In genomic region chr6:142935553-142936517, GRCh38 we compare ENCODE assay signal across 8 cellular contexts. TPM values are rescaled to one million over a fixed set of nuclear protein-coding genes. Genes with fewer than 3 reads are reported as not detected.
A peak's percentile ranks its signal among the peaks of the same experiment; 100 is the strongest.
DNase-seq lines count a peak whose midpoint lies in the region; ATAC-seq, FAIRE-seq and TF ChIP-seq lines count a peak whose summit lies in the region.

No MANE protein-coding gene starts in this region.

- peak overlapping the region in 1 of 2 donors; percentile 45 for H3K27ac ChIP-seq in small intestine (ENCODE audit: low read depth in 1 of 2, low read length in 1 of 2)

- H3K36me3 Mint-ChIP-seq in activated naive CD8-positive, alpha-beta T cell treated with anti-CD3 and anti-CD28 coated beads, Interleukin-2, amount 10 ng/mL, durations not matched to agents 7 days and 5 days: peaks cover 10% of the 10 kb centered on the region

- POLR2A ChIA-PET in activated naive CD8-positive, alpha-beta T cell treated with anti-CD3 and anti-CD28 coated beads, Interleukin-2, amount 10 ng/mL, durations not matched to agents 7 days and 5 days (lab: Charles Lee): interaction anchor here (0.9 to 2.8 kb wide), 5 partner anchors 8 to 93 kb away, joined by 3 to 15 read pairs (median 6); no protein-coding TSS in a partner anchor

- WGBS in small intestine, 3 donors: 80 to 93% (median 86%) methylated on average over 21 of the region's 21 CpGs

- H3K4me3 Mint-ChIP-seq in activated naive CD8-positive, alpha-beta T cell treated with anti-CD3 and anti-CD28 coated beads, Interleukin-2, amount 10 ng/mL, durations not matched to agents 7 days and 5 days: peak overlapping the region; percentile 80

- peaks cover 67% of the 10 kb centered on the region for H3K4me1 Mint-ChIP-seq in activated naive CD8-positive, alpha-beta T cell treated with anti-CD3 and anti-CD28 coated beads, Interleukin-2, amount 10 ng/mL, durations not matched to agents 7 days and 5 days

- no peak for TF ChIP-seq CTCF in GM13977 (IDR thresholded peaks at IDR 0.05; ENCODE audit: extremely low read depth, insufficient read depth, missing control alignments)

- no peaks in the 10 kb centered on the region for H3K9me3 ChIP-seq in small intestine (ENCODE audit: control insufficient read depth, low read depth)

- H3K27ac Mint-ChIP-seq in activated naive CD8-positive, alpha-beta T cell treated with anti-CD3 and anti-CD28 coated beads, Interleukin-2, amount 10 ng/mL, durations not matched to agents 7 days and 5 days: peak overlapping the region; percentile 87

- in situ Hi-C loops in GM13977 (cut with MboI; ENCODE audit: low pct_unique_long_range_greater_than_20kb, low sequenced_read_pairs, unreplicated experiment): no loop called here

- ATAC-seq in GM19452 (IDR thresholded peaks at IDR 0.05; ENCODE audit: unreplicated experiment): peak; percentile 78
- peak; percentile 46 for ATAC-seq in HG03442 (IDR thresholded peaks at IDR 0.05; ENCODE audit: unreplicated experiment)
- peak; percentile 44 for ATAC-seq in activated naive CD8-positive, alpha-beta T cell treated with anti-CD3 and anti-CD28 coated beads, Interleukin-2, amount 10 ng/mL, durations not matched to agents 7 days and 5 days (ENCODE audit: low read depth)

- no peak for FAIRE-seq in small intestine (lab: Jason Lieb, UNC)

- H3K9me3 Mint-ChIP-seq in activated naive CD8-positive, alpha-beta T cell treated with anti-CD3 and anti-CD28 coated beads, Interleukin-2, amount 10 ng/mL, durations not matched to agents 7 days and 5 days: no peaks in the 10 kb centered on the region

- H3K36me3 ChIP-seq in small intestine (ENCODE audit: control insufficient read depth in 2 of 2, insufficient read depth in 2 of 2, low read length in 2 of 2): no peaks in the 10 kb centered on the region

- H3K4me1 ChIP-seq in small intestine (ENCODE audit: control insufficient read depth in 2 of 2, insufficient read depth in 1 of 2, low read depth in 1 of 2, low read length in 1 of 2): peaks cover 2 to 9% of the 10 kb centered on the region in 2 donors

- no peak overlapping the region for H3K4me3 ChIP-seq in small intestine (ENCODE audit: low read depth in 1 of 2, low read length in 2 of 2)

- no peaks in the 10 kb centered on the region for H3K27me3 ChIP-seq in small intestine (ENCODE audit: control insufficient read depth in 2 of 2, insufficient read depth in 2 of 2, low read length in 2 of 2)

- no peaks in the 10 kb centered on the region for H3K27me3 Mint-ChIP-seq in activated naive CD8-positive, alpha-beta T cell treated with anti-CD3 and anti-CD28 coated beads, Interleukin-2, amount 10 ng/mL, durations not matched to agents 7 days and 5 days

- DNase-seq in DMS53 (lab: John Stamatoyannopoulos, UW) (peak; percentile 45), NCI-H1417 (lab: John Stamatoyannopoulos, UW) (no peak), GM13977 (ENCODE audit: low spot score) (no peak), small intestine (no peak), COR-L47 (lab: John Stamatoyannopoulos, UW) (no peak)
- DNase-seq in activated naive CD8-positive, alpha-beta T cell treated with anti-CD3 and anti-CD28 coated beads, Interleukin-2, amount 10 ng/mL, durations not matched to agents 7 days and 5 days: no peak

RNA-seq across cellular contexts. Expression of gene HIVEP2, which starts 9.1 kb away (rescaled TPM):
- total RNA-seq in activated naive CD8-positive, alpha-beta T cell treated with anti-CD3 and anti-CD28 coated beads, Interleukin-2, amount 10 ng/mL, durations not matched to agents 7 days and 5 days: 10 to 100 TPM; 45.8 to 49.7 TPM
- polyA plus RNA-seq in small intestine: 1 to 10 TPM; 1.9 to 3.5 (median 2.7) TPM
